Comparison of ENCODE assay signal across 9 cellular contexts in genomic region chr5:160287378-160288051, GRCh38. TPM values are rescaled to one million over a fixed set of nuclear protein-coding genes. Genes with fewer than 3 reads are reported as not detected.
DNase-seq lines count a peak whose midpoint lies in the region; ATAC-seq and TF ChIP-seq lines count a peak whose summit lies in the region.
"Had no signal": no experiment of that assay in that cellular context is flagged by ENCODE, and none has a peak within 500 bp of the region (broad histone marks: within the 10 kb centered on the region; RNA-seq: fewer than 3 reads in every experiment).

No MANE protein-coding gene starts in this region.

- no peaks in the 10 kb centered on the region for H3K9me3 Mint-ChIP-seq in Calu3 (ENCODE audit: low read depth, unreplicated experiment)
- H3K9me3 Mint-ChIP-seq in CD4-positive, alpha-beta T cell, result no peaks in the 10 kb centered on the region

- ATAC-seq in CD4-positive, alpha-beta T cell (ENCODE audit: poor library complexity), result no peak
- no peak for ATAC-seq in HG03469 (IDR thresholded peaks at IDR 0.05; ENCODE audit: unreplicated experiment)

- peak overlapping the region in 1 of 4 donors; percentile 9 for H3K4me3 ChIP-seq in esophagus squamous epithelium
- H3K4me3 ChIP-seq: BLaER1 treated with 17β-estradiol and CSF1 and Interleukin-3, amounts not matched to agents 10 nM and 100 nM had no signal

- H3K27me3 Mint-ChIP-seq in Calu3 (ENCODE audit: unreplicated experiment), result no peaks in the 10 kb centered on the region
- H3K27me3 Mint-ChIP-seq in CD4-positive, alpha-beta T cell, result no peaks in the 10 kb centered on the region

- H3K36me3 Mint-ChIP-seq in Calu3 (ENCODE audit: insufficient read depth, unreplicated experiment), result peaks cover 6% of the 10 kb centered on the region
- no peaks in the 10 kb centered on the region for H3K36me3 Mint-ChIP-seq in CD4-positive, alpha-beta T cell (ENCODE audit: low read depth)

- DNase-seq in Calu3 (peak; percentile 43), NCI-H82 (lab: John Stamatoyannopoulos, UW) (peak; percentile 94), esophagus squamous epithelium (lab: John Stamatoyannopoulos, UW) (no peak), myocyte (ENCODE audit: low read depth) (peak; percentile 61), OCI-M2 (lab: John Stamatoyannopoulos, UW; ENCODE audit: unreplicated experiment) (no peak), glomerular visceral epithelial cell (ENCODE audit: extremely low spot score) (no peak)
- DNase-seq in CD4-positive, alpha-beta T cell, result no peak

- peak overlapping the region in 3 of 4 donors; percentile 14 to 58 (median 53) for H3K27ac ChIP-seq in esophagus squamous epithelium
- no peak overlapping the region for H3K27ac ChIP-seq in CD4-positive, alpha-beta T cell (ENCODE audit: low read depth, low read length)
- H3K27ac ChIP-seq: BLaER1 treated with 17β-estradiol and CSF1 and Interleukin-3, amounts not matched to agents 10 nM and 100 nM had no signal

- H3K4me3 Mint-ChIP-seq in Calu3 (ENCODE audit: low read depth, unreplicated experiment), result no peak overlapping the region
- no peak overlapping the region for H3K4me3 Mint-ChIP-seq in CD4-positive, alpha-beta T cell

- CTCF ChIA-PET in Calu3 (lab: Charles Lee), result interaction anchor here (1.1 to 1.3 kb wide), 2 partner anchors 27 to 40 kb away, joined by 3 to 4 read pairs; no protein-coding TSS in a partner anchor
- CTCF ChIA-PET in CD4-positive, alpha-beta T cell (lab: Charles Lee), result no interaction called here

- no TSS peak for BruUV-seq in Calu3 (replicated peaks; lab: Mats Ljungman, UMichigan)

- WGBS in esophagus squamous epithelium, 2 donors, result 20 to 52% methylated on average over 5 to 7 of the region's 8 CpGs

- no peak for TF ChIP-seq POLR2A in esophagus squamous epithelium (IDR thresholded peaks at IDR 0.05)

- no peaks in the 10 kb centered on the region for H3K9me3 ChIP-seq in esophagus squamous epithelium
- no peaks in the 10 kb centered on the region for H3K9me3 ChIP-seq in CD4-positive, alpha-beta T cell (ENCODE audit: control insufficient read depth, low read length)
- H3K9me3 ChIP-seq: BLaER1 treated with 17β-estradiol and CSF1 and Interleukin-3, amounts not matched to agents 10 nM and 100 nM had no signal

- TF ChIP-seq CTCF in Calu3 (IDR thresholded peaks at IDR 0.05; ENCODE audit: unreplicated experiment), result no peak
- TF ChIP-seq CTCF in esophagus squamous epithelium (IDR thresholded peaks at IDR 0.05), result no peak
- no peak for TF ChIP-seq CTCF in CD4-positive, alpha-beta T cell (IDR thresholded peaks at IDR 0.05)

- peaks cover 45% of the 10 kb centered on the region for H3K4me1 Mint-ChIP-seq in Calu3 (ENCODE audit: low read depth, unreplicated experiment)
- no peaks in the 10 kb centered on the region for H3K4me1 Mint-ChIP-seq in CD4-positive, alpha-beta T cell (ENCODE audit: low read depth)

- H3K4me1 ChIP-seq in esophagus squamous epithelium, result peaks cover 8 to 64% (median 25%) of the 10 kb centered on the region in 3 donors

- H3K36me3 ChIP-seq in esophagus squamous epithelium, result no peaks in the 10 kb centered on the region

- no peak overlapping the region for H3K27ac Mint-ChIP-seq in Calu3 (ENCODE audit: unreplicated experiment)
- no peak overlapping the region for H3K27ac Mint-ChIP-seq in CD4-positive, alpha-beta T cell

- no peaks in the 10 kb centered on the region for H3K27me3 ChIP-seq in esophagus squamous epithelium
- H3K27me3 ChIP-seq in CD4-positive, alpha-beta T cell (ENCODE audit: control insufficient read depth, insufficient read depth, low read length), result no peaks in the 10 kb centered on the region
- H3K27me3 ChIP-seq: BLaER1 treated with 17β-estradiol and CSF1 and Interleukin-3, amounts not matched to agents 10 nM and 100 nM had no signal

- POLR2A ChIA-PET in CD4-positive, alpha-beta T cell (lab: Charles Lee), result no interaction called here

- intact Hi-C loops in Calu3 (cut with micrococcal nuclease; ENCODE audit: unreplicated experiment), result no loop called here
- intact Hi-C loops in esophagus squamous epithelium (cut with DNase I), result no loop called here
- intact Hi-C loops in CD4-positive, alpha-beta T cell (cut with DNase I, micrococcal nuclease), result no loop called here

RNA-seq across cellular contexts. Expression of gene CCNJL, which starts 24.8 kb away (rescaled TPM):
- total RNA-seq in Calu3 (2022) (13.2 and 17.4 TPM in 2 replicates), esophagus squamous epithelium (1 to 10 TPM in 2 of 4 donors, under 1 TPM in 2; 0.04 to 3.0 (median 0.74) TPM), myocyte (1.9 and 2.4 TPM in 2 replicates)
- 4.2 TPM for polyA plus RNA-seq in myocyte (2012)
- not detected for total RNA-seq in CD4-positive, alpha-beta T cell

RNA-seq across cellular contexts. Expression of gene FABP6, which starts 58.2 kb away (rescaled TPM):
- total RNA-seq in Calu3 (2022) (1.0 and 1.6 TPM in 2 replicates), esophagus squamous epithelium (1 to 10 TPM in 1 of 4 donors, not detected in 3; 7.2 TPM), myocyte (not detected in 2 replicates)
- polyA plus RNA-seq in myocyte (2012), result not detected
- not detected for total RNA-seq in CD4-positive, alpha-beta T cell

Comparison
In these comparisons a context has a peak if more than half of its experiments do, and no peak if none do; other contexts are left out.
1. DNase-seq: peak in Calu3 (single experiment), NCI-H82 (single experiment) and myocyte (single experiment); none in esophagus squamous epithelium (single experiment), CD4-positive, alpha-beta T cell (0 of 10), OCI-M2 (single experiment) and glomerular visceral epithelial cell (single experiment).